In the genomic region with DNA sequence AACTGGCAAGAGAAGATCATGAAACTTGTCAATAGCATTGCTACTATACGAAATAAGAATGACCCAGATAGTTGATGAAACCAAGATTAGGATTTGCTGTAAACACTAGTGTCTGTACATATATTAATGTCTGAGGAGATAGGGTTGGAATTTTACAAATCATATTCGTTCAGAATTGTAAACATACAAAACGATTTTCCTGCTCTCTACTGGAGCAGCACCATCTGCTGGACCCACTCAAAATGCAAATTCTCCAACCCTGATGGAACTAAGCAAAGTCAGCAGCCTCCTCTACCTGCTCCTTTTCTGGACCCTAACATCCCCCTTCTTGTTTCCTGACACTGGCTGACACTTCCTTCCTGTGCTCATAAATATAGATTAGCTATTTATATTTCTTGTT, we compare ENCODE assay signal across 8 cellular contexts. TPM values are rescaled to one million over a fixed set of nuclear protein-coding genes. Genes with fewer than 3 reads are reported as not detected.
DNase-seq lines count a peak whose midpoint lies in the region; ATAC-seq and TF ChIP-seq lines count a peak whose summit lies in the region.

No MANE protein-coding gene starts in this region.

- H3K4me2 ChIP-seq in parathyroid adenoma (ENCODE audit: low read length), result peak overlapping the region; percentile 24

- no peaks in the 10 kb centered on the region for H3K9me3 Mint-ChIP-seq in mesothelial cell of epicardium

- no peaks in the 10 kb centered on the region for H3K36me3 Mint-ChIP-seq in mesothelial cell of epicardium

- H2AFZ ChIP-seq in parathyroid adenoma, result peak overlapping the region; percentile 72

- H3K4me1 ChIP-seq in parathyroid adenoma, result peaks cover 9% of the 10 kb centered on the region

- no peaks in the 10 kb centered on the region for H3K9me3 ChIP-seq in parathyroid adenoma (ENCODE audit: control insufficient read depth, low read length)

- H3K27ac Mint-ChIP-seq in mesothelial cell of epicardium, result no peak overlapping the region

- ATAC-seq in GM21737 (IDR thresholded peaks at IDR 0.05; ENCODE audit: unreplicated experiment), result peak; percentile 36
- peak; percentile 75 for ATAC-seq in SK-N-SH treated with all-trans-retinoic acid at 6 μM for 48 hours

- no peaks in the 10 kb centered on the region for H3K27me3 ChIP-seq in parathyroid adenoma (ENCODE audit: control insufficient read depth, insufficient read depth, low read length)

- no peak overlapping the region for H3K27ac ChIP-seq in parathyroid adenoma

- H3K4me3 Mint-ChIP-seq in mesothelial cell of epicardium, result no peak overlapping the region

- H3K36me3 ChIP-seq in parathyroid adenoma (ENCODE audit: control insufficient read depth, insufficient read depth, low read length), result no peaks in the 10 kb centered on the region

- no peaks in the 10 kb centered on the region for H3K79me2 ChIP-seq in parathyroid adenoma

- H3K27me3 Mint-ChIP-seq in mesothelial cell of epicardium (ENCODE audit: low read depth), result peaks cover 4% of the 10 kb centered on the region

- DNase-seq in ELR (ENCODE audit: low read depth), result peak; percentile 49
- peak; percentile 38 for DNase-seq in fibroblast of mammary gland (ENCODE audit: low read depth)
- no peak for DNase-seq in ecto neural progenitor cell (ENCODE audit: low spot score)
- no peak for DNase-seq in mesothelial cell of epicardium (ENCODE audit: low spot score in 2 of 2, unreplicated experiment in 2 of 2)
- no peak for DNase-seq in activated T-cell treated with anti-CD3 and anti-CD28 coated beads, Interleukin-2, amount 50 U/mL, for 48 hours

- H3K4me1 Mint-ChIP-seq in mesothelial cell of epicardium, result no peaks in the 10 kb centered on the region

- peak; percentile 61 for TF ChIP-seq CTCF in fibroblast of mammary gland (conservative IDR thresholded peaks at IDR 0.05; ENCODE audit: control insufficient read depth, insufficient read depth, low read depth, low read length)
- peak; percentile 50 for TF ChIP-seq CTCF in parathyroid adenoma (IDR thresholded peaks at IDR 0.05)
- TF ChIP-seq CTCF in mesothelial cell of epicardium (IDR thresholded peaks at IDR 0.05; ENCODE audit: unreplicated experiment), result no peak

- H3K4me3 ChIP-seq in fibroblast of mammary gland (ENCODE audit: control insufficient read depth, low read depth, low read length) (no peak overlapping the region), parathyroid adenoma (ENCODE audit: low read depth, low read length) (no peak overlapping the region)

- H3K9ac ChIP-seq in parathyroid adenoma, result no peak overlapping the region

TF ChIP-seq in SK-N-SH treated with all-trans-retinoic acid at 6 μM for 48 hours, 23 proteins besides CTCF, POLR2A, EP300 and RAD21:
- TF ChIP-seq OSR1 (CRISPR knock-in tag; IDR thresholded peaks at IDR 0.05), result no peak
- TF ChIP-seq ZC3H10 (CRISPR knock-in tag; IDR thresholded peaks at IDR 0.05), result no peak
- TF ChIP-seq, protein P1, sequence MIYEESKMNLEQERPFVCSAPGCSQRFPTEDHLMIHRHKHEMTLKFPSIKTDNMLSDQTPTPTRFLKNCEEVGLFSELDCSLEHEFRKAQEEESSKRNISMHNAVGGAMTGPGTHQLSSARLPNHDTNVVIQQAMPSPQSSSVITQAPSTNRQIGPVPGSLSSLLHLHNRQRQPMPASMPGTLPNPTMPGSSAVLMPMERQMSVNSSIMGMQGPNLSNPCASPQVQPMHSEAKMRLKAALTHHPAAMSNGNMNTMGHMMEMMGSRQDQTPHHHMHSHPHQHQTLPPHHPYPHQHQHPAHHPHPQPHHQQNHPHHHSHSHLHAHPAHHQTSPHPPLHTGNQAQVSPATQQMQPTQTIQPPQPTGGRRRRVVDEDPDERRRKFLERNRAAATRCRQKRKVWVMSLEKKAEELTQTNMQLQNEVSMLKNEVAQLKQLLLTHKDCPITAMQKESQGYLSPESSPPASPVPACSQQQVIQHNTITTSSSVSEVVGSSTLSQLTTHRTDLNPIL (CRISPR knock-in tag; IDR thresholded peaks at IDR 0.05; ENCODE audit: low read depth), result no peak
- TF ChIP-seq ARNTL (CRISPR knock-in tag; IDR thresholded peaks at IDR 0.05; ENCODE audit: borderline replicate concordance, low read depth), result no peak
- no peak for TF ChIP-seq ZFP3 (CRISPR knock-in tag; IDR thresholded peaks at IDR 0.05)
- TF ChIP-seq, protein P2, sequence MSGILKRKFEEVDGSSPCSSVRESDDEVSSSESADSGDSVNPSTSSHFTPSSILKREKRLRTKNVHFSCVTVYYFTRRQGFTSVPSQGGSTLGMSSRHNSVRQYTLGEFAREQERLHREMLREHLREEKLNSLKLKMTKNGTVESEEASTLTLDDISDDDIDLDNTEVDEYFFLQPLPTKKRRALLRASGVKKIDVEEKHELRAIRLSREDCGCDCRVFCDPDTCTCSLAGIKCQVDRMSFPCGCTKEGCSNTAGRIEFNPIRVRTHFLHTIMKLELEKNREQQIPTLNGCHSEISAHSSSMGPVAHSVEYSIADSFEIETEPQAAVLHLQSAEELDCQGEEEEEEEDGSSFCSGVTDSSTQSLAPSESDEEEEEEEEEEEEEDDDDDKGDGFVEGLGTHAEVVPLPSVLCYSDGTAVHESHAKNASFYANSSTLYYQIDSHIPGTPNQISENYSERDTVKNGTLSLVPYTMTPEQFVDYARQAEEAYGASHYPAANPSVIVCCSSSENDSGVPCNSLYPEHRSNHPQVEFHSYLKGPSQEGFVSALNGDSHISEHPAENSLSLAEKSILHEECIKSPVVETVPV (CRISPR knock-in tag; IDR thresholded peaks at IDR 0.05), result no peak
- TF ChIP-seq, protein P3, sequence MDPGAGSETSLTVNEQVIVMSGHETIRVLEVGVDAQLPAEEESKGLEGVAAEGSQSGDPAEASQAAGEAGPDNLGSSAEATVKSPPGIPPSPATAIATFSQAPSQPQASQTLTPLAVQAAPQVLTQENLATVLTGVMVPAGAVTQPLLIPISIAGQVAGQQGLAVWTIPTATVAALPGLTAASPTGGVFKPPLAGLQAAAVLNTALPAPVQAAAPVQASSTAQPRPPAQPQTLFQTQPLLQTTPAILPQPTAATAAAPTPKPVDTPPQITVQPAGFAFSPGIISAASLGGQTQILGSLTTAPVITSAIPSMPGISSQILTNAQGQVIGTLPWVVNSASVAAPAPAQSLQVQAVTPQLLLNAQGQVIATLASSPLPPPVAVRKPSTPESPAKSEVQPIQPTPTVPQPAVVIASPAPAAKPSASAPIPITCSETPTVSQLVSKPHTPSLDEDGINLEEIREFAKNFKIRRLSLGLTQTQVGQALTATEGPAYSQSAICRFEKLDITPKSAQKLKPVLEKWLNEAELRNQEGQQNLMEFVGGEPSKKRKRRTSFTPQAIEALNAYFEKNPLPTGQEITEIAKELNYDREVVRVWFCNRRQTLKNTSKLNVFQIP (CRISPR knock-in tag; IDR thresholded peaks at IDR 0.05; ENCODE audit: borderline replicate concordance, low read depth), result no peak
- no peak for TF ChIP-seq ZNF8 (CRISPR knock-in tag; IDR thresholded peaks at IDR 0.05)
- no peak for TF ChIP-seq BACH2 (CRISPR knock-in tag; IDR thresholded peaks at IDR 0.05; ENCODE audit: borderline replicate concordance)

RNA-seq across cellular contexts. Expression of a gene that starts 29.4 kb away (rescaled TPM):
- 14.9 to 17.5 TPM (median 16.8 TPM) in 3 replicates for total RNA-seq in mesothelial cell of epicardium

Comparison
In these comparisons a context has a peak if more than half of its experiments do, and no peak if none do; other contexts are left out.
1. DNase-seq: peak in ELR (single experiment) and fibroblast of mammary gland (single experiment); none in ecto neural progenitor cell (single experiment), mesothelial cell of epicardium (0 of 2) and activated T-cell treated with anti-CD3 and anti-CD28 coated beads, Interleukin-2, amount 50 U/mL, for 48 hours (0 of 2).